16 cellular contexts compared by ENCODE assay signal in the genomic region with DNA sequence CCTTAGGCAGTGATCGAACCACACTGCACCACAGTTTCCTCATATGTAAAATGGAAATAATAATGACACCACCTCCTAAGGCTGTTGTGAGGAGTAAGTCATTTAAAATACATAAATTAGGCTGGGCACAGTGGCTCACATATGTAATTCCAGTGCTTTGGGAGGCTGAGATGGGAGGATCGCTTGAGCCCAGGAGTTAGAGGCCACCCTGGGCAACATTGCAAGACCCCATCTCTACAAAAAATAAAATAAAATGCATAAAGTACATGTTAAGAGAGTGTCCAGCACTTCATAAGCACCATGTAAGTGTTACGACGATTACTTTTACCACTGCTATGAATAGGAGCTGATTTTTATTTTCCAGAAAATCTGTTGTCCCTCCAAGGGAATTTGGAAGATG.
DNase-seq lines count a peak whose midpoint lies in the region; ATAC-seq and TF ChIP-seq lines count a peak whose summit lies in the region.
"Had no signal": no experiment of that assay in that cellular context is flagged by ENCODE, and none has a peak within 500 bp of the region (broad histone marks: within the 10 kb centered on the region; RNA-seq: fewer than 3 reads in every experiment).

No MANE protein-coding gene starts in this region.

- H3K27ac ChIP-seq in HEK293 (ENCODE audit: extremely low read depth, low read depth, low read length) (no peak overlapping the region), muscle layer of colon (ENCODE audit: low read depth, low read length) (peak overlapping the region; percentile 9), thoracic aorta (peak overlapping the region; percentile 43 to 80)
- H3K27ac ChIP-seq: BLaER1 treated with 17β-estradiol and CSF1 and Interleukin-3, amounts not matched to agents 10 nM and 100 nM; PC-9 had no signal

- peak overlapping the region; percentile 83 for H3K27ac Mint-ChIP-seq in activated naive CD8-positive, alpha-beta T cell
- no peak overlapping the region for H3K27ac Mint-ChIP-seq in stimulated activated effector memory CD8-positive, alpha-beta T cell treated with anti-CD3 and anti-CD28 coated beads, Interleukin-12 subunit alpha, Interleukin-12 subunit beta, amount 100 ng/mL, for 72 hours

- no peaks in the 10 kb centered on the region for H3K36me3 ChIP-seq in HEK293 (ENCODE audit: control insufficient read depth in 2 of 2, insufficient read depth in 1 of 2, low read length in 2 of 2)
- no peaks in the 10 kb centered on the region for H3K36me3 ChIP-seq in muscle layer of colon (ENCODE audit: insufficient read depth, low read length)
- H3K36me3 ChIP-seq in thoracic aorta: no peaks in the 10 kb centered on the region
- H3K36me3 ChIP-seq: BLaER1 treated with 17β-estradiol and CSF1 and Interleukin-3, amounts not matched to agents 10 nM and 100 nM; MG63 had no signal

- no peak for DNase-seq in thoracic aorta (ENCODE audit: low spot score)
- no peak for DNase-seq in stimulated activated effector memory CD8-positive, alpha-beta T cell treated with anti-CD3 and anti-CD28 coated beads, Interleukin-12 subunit alpha, Interleukin-12 subunit beta, amount 100 ng/mL, for 72 hours (ENCODE audit: low spot score in 2 of 2)
- DNase-seq: DMS53, H7, MG63, NCI-H1105, NCI-H1694 treated with DMSO at 0.1 percent for 48 hours, NCI-H446, NCI-H748 treated with DMSO at 0.1 percent for 48 hours, PC-9 had no signal

- no peaks in the 10 kb centered on the region for H3K27me3 ChIP-seq in muscle layer of colon (ENCODE audit: control insufficient read depth in 1 of 2, insufficient read depth in 2 of 2, low read length in 2 of 2)
- no peaks in the 10 kb centered on the region for H3K27me3 ChIP-seq in thoracic aorta (replicated peaks; ENCODE audit: insufficient read depth)
- H3K27me3 ChIP-seq: BLaER1 treated with 17β-estradiol and CSF1 and Interleukin-3, amounts not matched to agents 10 nM and 100 nM; MG63 had no signal

- H3K4me1 ChIP-seq in HEK293 (ENCODE audit: control insufficient read depth, insufficient read depth, low read length): no peaks in the 10 kb centered on the region
- H3K4me1 ChIP-seq in muscle layer of colon (ENCODE audit: insufficient read depth, low read length): peaks cover 15% of the 10 kb centered on the region
- peaks cover 9 to 39% of the 10 kb centered on the region in 2 donors for H3K4me1 ChIP-seq in thoracic aorta (ENCODE audit: control insufficient read depth in 1 of 2, low read depth in 2 of 2)
- H3K4me1 ChIP-seq: BLaER1 treated with 17β-estradiol and CSF1 and Interleukin-3, amounts not matched to agents 10 nM and 100 nM had no signal

- no peak overlapping the region for H3K4me3 ChIP-seq in HEK293 (ENCODE audit: low read depth, low read length)
- no peak overlapping the region for H3K4me3 ChIP-seq in muscle layer of colon (ENCODE audit: low read depth in 1 of 2, low read length in 2 of 2)
- no peak overlapping the region for H3K4me3 ChIP-seq in thoracic aorta
- H3K4me3 ChIP-seq: BLaER1 treated with 17β-estradiol and CSF1 and Interleukin-3, amounts not matched to agents 10 nM and 100 nM; MG63; PC-9 had no signal

- no peak for ATAC-seq in thoracic aorta (ENCODE audit: insufficient number of reproducible peaks, low FRiP score, low read depth)
- ATAC-seq in GM18867 (IDR thresholded peaks at IDR 0.05; ENCODE audit: unreplicated experiment): no peak
- ATAC-seq in stimulated activated effector memory CD8-positive, alpha-beta T cell treated with anti-CD3 and anti-CD28 coated beads, Interleukin-12 subunit alpha, Interleukin-12 subunit beta, amount 100 ng/mL, for 72 hours: no peak
- ATAC-seq in GM21423 (IDR thresholded peaks at IDR 0.05; ENCODE audit: unreplicated experiment): no peak

- peaks cover 30% of the 10 kb centered on the region for H3K36me3 Mint-ChIP-seq in activated naive CD8-positive, alpha-beta T cell
- no peaks in the 10 kb centered on the region for H3K36me3 Mint-ChIP-seq in stimulated activated effector memory CD8-positive, alpha-beta T cell treated with anti-CD3 and anti-CD28 coated beads, Interleukin-12 subunit alpha, Interleukin-12 subunit beta, amount 100 ng/mL, for 72 hours

- no peak overlapping the region for H3K9ac ChIP-seq in muscle layer of colon (ENCODE audit: low read length)
- H3K9ac ChIP-seq: BLaER1 treated with 17β-estradiol and CSF1 and Interleukin-3, amounts not matched to agents 10 nM and 100 nM had no signal

- no peak overlapping the region for H3K4me3 Mint-ChIP-seq in activated naive CD8-positive, alpha-beta T cell
- H3K4me3 Mint-ChIP-seq in stimulated activated effector memory CD8-positive, alpha-beta T cell treated with anti-CD3 and anti-CD28 coated beads, Interleukin-12 subunit alpha, Interleukin-12 subunit beta, amount 100 ng/mL, for 72 hours: no peak overlapping the region

- H3K4me1 Mint-ChIP-seq in activated naive CD8-positive, alpha-beta T cell (ENCODE audit: low read depth): peaks cover 69% of the 10 kb centered on the region
- peaks cover 11% of the 10 kb centered on the region for H3K4me1 Mint-ChIP-seq in stimulated activated effector memory CD8-positive, alpha-beta T cell treated with anti-CD3 and anti-CD28 coated beads, Interleukin-12 subunit alpha, Interleukin-12 subunit beta, amount 100 ng/mL, for 72 hours

- POLR2A ChIA-PET in HEK293 (lab: Yijun Ruan, JAX): no interaction called here

- no peaks in the 10 kb centered on the region for H3K9me3 Mint-ChIP-seq in activated naive CD8-positive, alpha-beta T cell (ENCODE audit: low read depth)
- no peaks in the 10 kb centered on the region for H3K9me3 Mint-ChIP-seq in stimulated activated effector memory CD8-positive, alpha-beta T cell treated with anti-CD3 and anti-CD28 coated beads, Interleukin-12 subunit alpha, Interleukin-12 subunit beta, amount 100 ng/mL, for 72 hours

- TF ChIP-seq CTCF in HEK293 (tag by site-specific recombination; IDR thresholded peaks at IDR 0.05) (no peak), thoracic aorta (IDR thresholded peaks at IDR 0.05) (no peak)

- no peaks in the 10 kb centered on the region for H3K9me3 ChIP-seq in HEK293 (ENCODE audit: control insufficient read depth, insufficient read depth, low read depth, low read length)
- H3K9me3 ChIP-seq in muscle layer of colon (ENCODE audit: low read length): no peaks in the 10 kb centered on the region
- no peaks in the 10 kb centered on the region for H3K9me3 ChIP-seq in thoracic aorta
- H3K9me3 ChIP-seq: BLaER1 treated with 17β-estradiol and CSF1 and Interleukin-3, amounts not matched to agents 10 nM and 100 nM; MG63 had no signal

- H3K27me3 Mint-ChIP-seq in activated naive CD8-positive, alpha-beta T cell: no peaks in the 10 kb centered on the region

- CTCF ChIA-PET in HEK293 (lab: Yijun Ruan, JAX): no interaction called here

TF ChIP-seq in HEK293, 187 proteins besides CTCF, POLR2A, EP300 and RAD21:
- TF ChIP-seq ZNF514 (tag by site-specific recombination; IDR thresholded peaks at IDR 0.05) (no peak), ZNF585B (tag by site-specific recombination; IDR thresholded peaks at IDR 0.05) (no peak), ZNF677 (tag by site-specific recombination; IDR thresholded peaks at IDR 0.05) (no peak), ZBTB7A (tag by site-specific recombination; IDR thresholded peaks at IDR 0.05; ENCODE audit: low read depth) (no peak), ZNF529 (tag by site-specific recombination; IDR thresholded peaks at IDR 0.05; ENCODE audit: insufficient replicate concordance) (no peak), ZNF121 (tag by site-specific recombination; IDR thresholded peaks at IDR 0.05) (peak; percentile 55; the same call in 1 of the 2 replicates)
